Comparison of ENCODE assay signal across 8 cellular contexts in genomic region chr11:61967177-61967923, GRCh38. TPM values are rescaled to one million over a fixed set of nuclear protein-coding genes. Genes with fewer than 3 reads are reported as not detected.
DNase-seq lines count a peak whose midpoint lies in the region; ATAC-seq and TF ChIP-seq lines count a peak whose summit lies in the region.

Gene FTH1 (minus strand): TSS chr11:61967634. CDS start chr11:61967425, 209 bp downstream.

- CTCF ChIA-PET in GM10248 (lab: Yijun Ruan, JAX) = interaction anchor here (1.2 to 3.0 kb wide), 5 partner anchors 19 to 141 kb away, joined by 3 to 14 read pairs (median 7); no protein-coding TSS in a partner anchor
- CTCF ChIA-PET in T-cell (lab: Charles Lee) = interaction anchor here (0.7 to 6.5 kb wide), 6 partner anchors 17 to 141 kb away, joined by 3 to 36 read pairs (median 5); partner anchors contain the start of gene BEST1 (in 1 of the 2)

- peaks cover 32% of the 10 kb centered on the region for H3K36me3 ChIP-seq in adipocyte (ENCODE audit: control insufficient read depth, insufficient read depth, low read length, severe bottlenecking)

- H3K4me1 ChIP-seq in adipocyte (ENCODE audit: control insufficient read depth, insufficient read depth, low read length) = peaks cover 61% of the 10 kb centered on the region

- POLR2A ChIA-PET in GM10248 (lab: Yijun Ruan, JAX) = interaction anchor here (0.6 to 3.5 kb wide), 12 partner anchors 9 to 1512 kb away, joined by 3 to 16 read pairs (median 4); no protein-coding TSS in a partner anchor
- POLR2A ChIA-PET in T-cell (lab: Charles Lee) = interaction anchor here (0.5 to 5.4 kb wide), 13 partner anchors 10 to 683 kb away, joined by 3 to 84 read pairs (median 4); no protein-coding TSS in a partner anchor

- H3K27ac Mint-ChIP-seq in T-cell = peak within 1 kb of the TSS; percentile 95 to 97
- H3K27ac Mint-ChIP-seq in type B pancreatic cell = peak within 1 kb of the TSS; percentile 93

- DNase-seq in GM10248 (ENCODE audit: extremely low spot score) (peak; percentile 94), NCI-H128 (lab: John Stamatoyannopoulos, UW; ENCODE audit: unreplicated experiment) (peak; percentile 85), T-cell (peak; percentile 82 to 94 (median 89)), adipocyte (ENCODE audit: low read depth) (peak; percentile 96), cardiac septum (ENCODE audit: low spot score) (peak; percentile 97), posterior cingulate gyrus (peak; percentile 90 to 99 (median 94)), type B pancreatic cell (ENCODE audit: extremely low spot score, unreplicated experiment) (peak; percentile 96)

- no peaks in the 10 kb centered on the region for H3K9me3 Mint-ChIP-seq in T-cell
- H3K9me3 Mint-ChIP-seq in type B pancreatic cell = no peaks in the 10 kb centered on the region

- no peaks in the 10 kb centered on the region for H3K27me3 ChIP-seq in adipocyte (replicated peaks; ENCODE audit: control insufficient read depth, insufficient read depth, low read length)

- H3K9me3 ChIP-seq in adipocyte (ENCODE audit: control insufficient read depth, low read length) = no peaks in the 10 kb centered on the region

- no peaks in the 10 kb centered on the region for H3K27me3 Mint-ChIP-seq in T-cell
- H3K27me3 Mint-ChIP-seq in type B pancreatic cell = no peaks in the 10 kb centered on the region

- peak within 1 kb of the TSS; percentile 93 to 94 (median 94) for H3K4me3 Mint-ChIP-seq in T-cell
- H3K4me3 Mint-ChIP-seq in type B pancreatic cell = peak within 1 kb of the TSS; percentile 91

- H3K36me3 Mint-ChIP-seq in T-cell (peaks cover 32% of the 10 kb centered on the region), type B pancreatic cell (peaks cover 28% of the 10 kb centered on the region)

- intact Hi-C loops in cardiac septum (cut with DNase I) (loop anchor here (2.0 to 5.0 kb wide), 2 partner anchors 77 to 150 kb away; partner anchors contain the start of genes FADS1 and FADS3), posterior cingulate gyrus (cut with DNase I) (loop anchor here (2.0 kb wide), 1 partner anchor 19 kb away; no protein-coding TSS in a partner anchor)

- TF ChIP-seq CTCF in GM10248 (IDR thresholded peaks at IDR 0.05; ENCODE audit: control extremely low read depth, extremely low read depth, low read depth, missing control alignments) (no peak), type B pancreatic cell (conservative IDR thresholded peaks at IDR 0.05) (no peak)

- H3K4me3 ChIP-seq in adipocyte (ENCODE audit: low read length) = peak within 1 kb of the TSS; percentile 98

- H3K4me1 Mint-ChIP-seq in T-cell (peaks cover 64 to 72% (median 68%) of the 10 kb centered on the region in 3 donors), type B pancreatic cell (ENCODE audit: unreplicated experiment) (peaks cover 39% of the 10 kb centered on the region)

- H3K9ac ChIP-seq in adipocyte (ENCODE audit: low read length) = peak within 1 kb of the TSS; percentile 100

- ATAC-seq in HG02623 (IDR thresholded peaks at IDR 0.05; ENCODE audit: unreplicated experiment) = peak; percentile 54
- peak; percentile 81 to 92 (median 88) for ATAC-seq in T-cell (replicated peaks in 1 of 4)

RNA-seq across cellular contexts. Expression of gene FTH1, which starts in this region (rescaled TPM):
- total RNA-seq in T-cell (1,000 to 10,000 TPM in 2 of 5 donors, 100 to 1,000 TPM in 3; 575 to 1,574 (median 654) TPM), cardiac septum (3,174 TPM), type B pancreatic cell (ENCODE audit: low replicate concordance) (1,346 and 2,108 TPM in 2 replicates)

Comparison
In these comparisons a context has a peak if more than half of its experiments do, and no peak if none do; other contexts are left out.
1. Peak in every context shown above with its lines: DNase-seq, ATAC-seq and H3K4me3 ChIP-seq.